In the genomic region with DNA sequence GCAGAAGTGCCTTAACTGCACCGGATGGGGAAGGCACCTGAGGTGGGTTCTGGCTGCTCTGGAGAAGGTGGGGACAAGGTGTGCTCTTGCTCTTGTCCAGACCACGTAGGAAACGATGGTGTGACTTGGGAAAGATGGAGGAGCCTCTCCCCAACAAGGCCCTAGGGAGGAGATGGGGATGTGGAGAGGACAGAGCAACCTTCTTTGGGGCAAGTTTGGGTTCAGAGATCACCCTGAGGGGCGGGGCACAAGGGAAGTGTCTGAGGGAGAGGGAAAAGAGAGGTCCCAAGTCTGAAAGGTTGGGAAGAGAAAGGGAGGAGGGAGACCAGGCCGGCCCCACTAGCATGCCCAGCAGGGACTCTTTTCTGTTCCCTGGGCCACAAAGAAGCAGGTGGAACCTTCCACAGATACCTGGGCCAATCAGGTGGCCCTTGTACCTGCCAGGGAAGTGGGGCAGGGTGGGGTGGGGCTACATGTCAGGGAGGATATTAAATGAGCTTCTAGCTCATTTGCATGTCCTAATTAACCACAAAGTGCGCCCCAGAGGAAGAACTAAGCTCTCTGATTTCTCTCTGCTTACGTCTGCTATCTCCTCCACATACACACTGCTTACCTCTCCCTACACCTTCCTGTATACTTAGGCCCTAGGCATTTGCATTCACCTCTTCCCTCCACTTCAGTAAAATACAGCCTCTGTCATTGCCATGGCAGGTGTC, we compare ENCODE assay signal across 1 cellular context.
TF ChIP-seq lines count a peak whose summit lies in the region.

No MANE protein-coding gene starts in this region.

TF ChIP-seq in HEK293, 187 proteins besides CTCF, POLR2A, EP300 and RAD21:
- TF ChIP-seq ZNF600 (tag by site-specific recombination; IDR thresholded peaks at IDR 0.05), result 0 out of 2 replicates have a peak, but pooled peaks have one; percentile 11
- TF ChIP-seq, protein P1, sequence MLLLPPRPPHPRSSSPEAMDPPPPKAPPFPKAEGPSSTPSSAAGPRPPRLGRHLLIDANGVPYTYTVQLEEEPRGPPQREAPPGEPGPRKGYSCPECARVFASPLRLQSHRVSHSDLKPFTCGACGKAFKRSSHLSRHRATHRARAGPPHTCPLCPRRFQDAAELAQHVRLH (tag by site-specific recombination; IDR thresholded peaks at IDR 0.05), result no peak
- TF ChIP-seq, protein P2, sequence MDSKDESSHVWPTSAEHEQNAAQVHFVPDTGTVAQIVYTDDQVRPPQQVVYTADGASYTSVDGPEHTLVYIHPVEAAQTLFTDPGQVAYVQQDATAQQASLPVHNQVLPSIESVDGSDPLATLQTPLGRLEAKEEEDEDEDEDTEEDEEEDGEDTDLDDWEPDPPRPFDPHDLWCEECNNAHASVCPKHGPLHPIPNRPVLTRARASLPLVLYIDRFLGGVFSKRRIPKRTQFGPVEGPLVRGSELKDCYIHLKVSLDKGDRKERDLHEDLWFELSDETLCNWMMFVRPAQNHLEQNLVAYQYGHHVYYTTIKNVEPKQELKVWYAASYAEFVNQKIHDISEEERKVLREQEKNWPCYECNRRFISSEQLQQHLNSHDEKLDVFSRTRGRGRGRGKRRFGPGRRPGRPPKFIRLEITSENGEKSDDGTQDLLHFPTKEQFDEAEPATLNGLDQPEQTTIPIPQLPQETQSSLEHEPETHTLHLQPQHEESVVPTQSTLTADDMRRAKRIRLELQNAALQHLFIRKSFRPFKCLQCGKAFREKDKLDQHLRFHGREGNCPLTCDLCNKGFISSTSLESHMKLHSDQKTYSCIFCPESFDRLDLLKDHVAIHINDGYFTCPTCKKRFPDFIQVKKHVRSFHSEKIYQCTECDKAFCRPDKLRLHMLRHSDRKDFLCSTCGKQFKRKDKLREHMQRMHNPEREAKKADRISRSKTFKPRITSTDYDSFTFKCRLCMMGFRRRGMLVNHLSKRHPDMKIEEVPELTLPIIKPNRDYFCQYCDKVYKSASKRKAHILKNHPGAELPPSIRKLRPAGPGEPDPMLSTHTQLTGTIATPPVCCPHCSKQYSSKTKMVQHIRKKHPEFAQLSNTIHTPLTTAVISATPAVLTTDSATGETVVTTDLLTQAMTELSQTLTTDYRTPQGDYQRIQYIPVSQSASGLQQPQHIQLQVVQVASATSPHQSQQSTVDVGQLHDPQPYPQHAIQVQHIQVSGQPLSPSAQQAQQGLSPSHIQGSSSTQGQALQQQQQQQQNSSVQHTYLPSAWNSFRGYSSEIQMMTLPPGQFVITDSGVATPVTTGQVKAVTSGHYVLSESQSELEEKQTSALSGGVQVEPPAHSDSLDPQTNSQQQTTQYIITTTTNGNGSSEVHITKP (tag by site-specific recombination; IDR thresholded peaks at IDR 0.05), result 0 out of 2 replicates have a peak, but pooled peaks have one; percentile 26
- TF ChIP-seq GLIS2 (tag by site-specific recombination; IDR thresholded peaks at IDR 0.05), result no peak
